Comparison of ENCODE assay signal across 8 cellular contexts in the genomic region with DNA sequence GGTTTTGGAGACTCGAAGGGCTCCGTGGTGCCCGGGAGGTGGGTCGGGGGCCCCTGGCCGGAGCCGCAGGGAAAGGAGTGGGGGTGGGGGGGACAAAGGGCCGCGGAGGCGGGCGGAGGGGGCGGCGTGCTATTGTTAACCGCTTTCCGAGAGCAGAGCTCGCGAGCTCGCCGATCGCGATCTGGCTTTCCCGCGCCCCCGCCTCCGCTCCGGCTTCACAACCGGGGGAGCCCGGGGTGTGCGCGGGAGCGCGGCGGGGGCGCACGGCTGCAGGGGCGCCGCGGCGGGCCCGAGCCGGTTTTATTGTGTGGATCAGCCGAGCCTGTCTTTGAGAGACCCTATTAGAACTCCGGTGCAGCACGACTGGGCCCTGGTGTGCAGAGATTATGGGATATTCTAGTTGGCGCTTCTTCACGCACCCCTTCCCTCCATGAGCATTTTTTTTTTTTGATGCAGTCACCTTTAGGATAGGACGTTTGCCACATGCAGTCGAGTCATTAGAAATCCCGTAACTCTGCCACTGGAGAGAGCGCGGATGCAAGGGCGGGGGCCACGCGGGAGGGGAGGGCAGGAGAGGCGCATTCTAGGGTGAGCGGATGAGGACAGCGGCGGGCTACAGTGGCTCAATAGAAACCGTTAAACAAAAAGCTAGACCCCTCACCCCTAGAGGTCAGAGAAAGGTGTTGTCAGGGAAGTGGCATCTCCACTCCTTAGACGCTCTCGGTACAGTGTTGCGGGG.
DNase-seq lines count a peak whose midpoint lies in the region; ATAC-seq and TF ChIP-seq lines count a peak whose summit lies in the region.

No MANE protein-coding gene starts in this region.

- H3K4me1 ChIP-seq in ACC112 (ENCODE audit: control insufficient read depth, insufficient read depth, low read length, unreplicated experiment), result peaks cover 5% of the 10 kb centered on the region
- H3K4me1 ChIP-seq in HAP-1, result 0 out of 2 replicates have a peak, but pooled peaks cover 5% of the 10 kb centered on the region

- H3K27me3 Mint-ChIP-seq in nephron (ENCODE audit: low read depth), result peaks cover 57% of the 10 kb centered on the region

- peak overlapping the region; percentile 32 for H2AFZ ChIP-seq in ACC112 (ENCODE audit: low read length, unreplicated experiment)

- peak overlapping the region; percentile 42 to 81 (median 77) for H3K27ac Mint-ChIP-seq in nephron

- no peaks in the 10 kb centered on the region for H3K36me3 Mint-ChIP-seq in nephron (ENCODE audit: low read depth)

- H3K79me2 ChIP-seq in ACC112 (ENCODE audit: control insufficient read depth, insufficient read depth, low read length, unreplicated experiment), result no peaks in the 10 kb centered on the region

- no peaks in the 10 kb centered on the region for H3K9me3 ChIP-seq in HAP-1

- TF ChIP-seq CTCF in epithelial cell of esophagus (IDR thresholded peaks at IDR 0.05; ENCODE audit: insufficient read depth, low read depth, low read length, missing control alignments) (no peak), nephron (IDR thresholded peaks at IDR 0.05; ENCODE audit: unreplicated experiment in 3 of 3) (no peak)

- H3K4me1 Mint-ChIP-seq in nephron, result peaks cover 37% of the 10 kb centered on the region

- H3K4me3 ChIP-seq in ACC112 (ENCODE audit: low read depth, low read length) (peak overlapping the region; percentile 63), HAP-1 (peak overlapping the region; percentile 38), epithelial cell of esophagus (ENCODE audit: low read length) (peak overlapping the region; percentile 56)

- H3K27me3 ChIP-seq in ACC112 (ENCODE audit: insufficient read depth, low read length), result peaks cover 92% of the 10 kb centered on the region
- peaks cover 30% of the 10 kb centered on the region for H3K27me3 ChIP-seq in HAP-1 (ENCODE audit: low read depth)

- H3K36me3 ChIP-seq in ACC112 (ENCODE audit: insufficient read depth, low read length), result no peaks in the 10 kb centered on the region
- H3K36me3 ChIP-seq in HAP-1 (replicated peaks), result no peaks in the 10 kb centered on the region

- H3K4me3 Mint-ChIP-seq in nephron, result peak overlapping the region; percentile 89 to 97 (median 94)

- H3K9me3 Mint-ChIP-seq in nephron, result no peaks in the 10 kb centered on the region

- DNase-seq in HAP-1 (ENCODE audit: low spot score in 2 of 2) (peak in 1 of 2 experiments; percentile 51), epithelial cell of esophagus (ENCODE audit: low read depth) (no peak), NCI-H1048 (lab: John Stamatoyannopoulos, UW) (no peak)
- DNase-seq in activated CD4-positive, alpha-beta T cell treated with anti-CD3 and anti-CD28 coated beads for 48 hours, result peak; percentile 44

- H3K27ac ChIP-seq in ACC112 (ENCODE audit: low read depth, low read length), result no peak overlapping the region

- no peak for TF ChIP-seq POLR2A in GM18505 (IDR thresholded peaks at IDR 0.05; ENCODE audit: borderline replicate concordance, extremely low read depth, insufficient read depth, insufficient read length)

- ATAC-seq in GM18505 (IDR thresholded peaks at IDR 0.05; ENCODE audit: unreplicated experiment) (no peak), HG03280 (IDR thresholded peaks at IDR 0.05; ENCODE audit: unreplicated experiment) (no peak)

- in situ Hi-C loops in HAP-1 (cut with MboI; ENCODE audit: low sequenced_read_pairs), result no loop called here
